In genomic region chr3:40248591-40248990, GRCh38 we compare ENCODE assay signal across 28 cellular contexts.
"Had no signal": no experiment of that assay in that cellular context is flagged by ENCODE, and none has a peak within 500 bp of the region (broad histone marks: within the 10 kb centered on the region; RNA-seq: fewer than 3 reads in every experiment).

No MANE protein-coding gene starts in this region.

- ATAC-seq: activated CD4-positive, CD25-positive, alpha-beta regulatory T cell treated with anti-CD3 and anti-CD28 coated beads, Interleukin-2, amount 50 U/mL, for 24 hours; activated CD8-positive, alpha-beta T cell treated with anti-CD3 and anti-CD28 coated beads for 36 hours; activated naive CD4-positive, alpha-beta T cell treated with anti-CD3 and anti-CD28 coated beads, Interleukin-2, amount 50 U/mL, for 72 hours; activated T-cell treated with anti-CD3 and anti-CD28 coated beads, Interleukin-2, amount 50 U/mL, for 4 hours; activated T-helper 17 cell treated with anti-CD3 and anti-CD28 coated beads, Interleukin-2, amount 50 U/mL, for 72 hours; body of pancreas; esophagus mucosa; gastroesophageal sphincter; T-helper 17 cell had no signal

- H3K4me3 ChIP-seq: body of pancreas, colonic mucosa, gastroesophageal sphincter had no signal

- H3K27me3 ChIP-seq: body of pancreas, colonic mucosa, gastroesophageal sphincter had no signal

- H3K9me3 ChIP-seq: body of pancreas, colonic mucosa, gastroesophageal sphincter had no signal

- DNase-seq: activated B cell treated with CpG ODN at 0.5 μM for 24 hours; activated CD4-positive, alpha-beta T cell treated with anti-CD3 and anti-CD28 coated beads for 48 hours; activated CD4-positive, alpha-beta T cell treated with anti-CD3 and anti-CD28 coated beads, Interleukin-2, amount 50 U/mL, for 1 hour; activated CD4-positive, alpha-beta T cell treated with anti-CD3 and anti-CD28 coated beads, Interleukin-2, amount 50 U/mL, for 48 hours; activated CD8-positive, alpha-beta memory T cell treated with anti-CD3 and anti-CD28 coated beads for 24 hours; activated CD8-positive, alpha-beta T cell treated with anti-CD3 and anti-CD28 coated beads for 36 hours; activated effector memory CD4-positive, alpha-beta T cell treated with Interleukin-2 at 50 U/mL for 16 hours; activated gamma-delta T cell treated with Interleukin-2 at 50 U/mL for 16 hours; activated naive CD4-positive, alpha-beta T cell treated with Interleukin-2 at 50 U/mL for 16 hours; activated naive CD8-positive, alpha-beta T cell treated with anti-CD3 and anti-CD28 coated beads, Interleukin-2, amount 10 ng/mL, durations not matched to agents 7 days and 5 days; activated T-cell treated with anti-CD3 and anti-CD28 coated beads, Interleukin-2, amount 50 U/mL, for 4 hours; amygdala; aorta; body of pancreas; central memory CD4-positive, alpha-beta T cell; cerebellar nuclear complex; colonic mucosa; effector CD8-positive, alpha-beta T cell; foreskin melanocyte; T-helper 1 cell; T-helper 17 cell; T1000; WERI-Rb-1 had no signal

- H3K27ac ChIP-seq: body of pancreas, colonic mucosa, gastroesophageal sphincter, WERI-Rb-1 had no signal

- H3K36me3 ChIP-seq: colonic mucosa, WERI-Rb-1 had no signal

- H3K4me1 ChIP-seq: body of pancreas, colonic mucosa, gastroesophageal sphincter had no signal
